In the genomic region with DNA sequence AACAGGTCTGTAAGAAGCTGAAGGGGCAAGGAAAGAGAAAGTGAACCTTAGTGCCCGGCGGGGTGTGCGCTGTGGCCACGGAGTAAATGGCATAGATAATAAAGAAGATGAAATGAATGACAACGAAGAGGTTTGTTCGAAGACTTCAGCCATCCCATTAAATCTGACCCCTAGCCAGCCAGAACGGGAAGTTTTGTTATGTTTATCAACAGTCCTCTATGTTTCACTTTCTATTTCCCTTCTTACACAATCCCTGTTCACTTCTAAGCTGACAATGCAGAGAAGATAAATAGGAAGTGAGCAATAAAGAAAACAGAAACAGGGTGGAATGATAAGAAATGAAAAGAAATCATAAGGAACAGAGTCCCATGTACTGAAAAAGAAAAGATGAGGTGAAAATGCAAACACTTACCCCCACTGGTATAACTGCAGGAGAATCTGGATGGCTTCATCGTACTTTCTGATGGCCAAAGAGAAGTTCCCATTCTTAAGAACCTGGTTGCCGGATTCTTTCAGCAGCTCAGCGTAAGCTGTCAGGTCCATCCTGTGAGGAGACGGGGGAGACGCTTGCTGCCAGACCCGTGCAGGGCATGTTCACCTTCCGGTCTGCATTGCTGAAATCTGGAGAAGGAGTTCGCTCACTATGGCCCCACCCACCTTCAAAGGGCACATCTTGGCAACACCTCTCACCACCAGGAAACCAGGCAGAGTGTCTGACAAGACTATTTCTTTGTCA, we compare ENCODE assay signal across 8 cellular contexts. TPM values are rescaled to one million over a fixed set of nuclear protein-coding genes. Genes with fewer than 3 reads are reported as not detected.
DNase-seq lines count a peak whose midpoint lies in the region; ATAC-seq, FAIRE-seq and TF ChIP-seq lines count a peak whose summit lies in the region.

No MANE protein-coding gene starts in this region.

- intact Hi-C loops in left colon (cut with DNase I, micrococcal nuclease), result no loop called here

- in situ Hi-C loops in brain microvascular endothelial cell (cut with HindIII; ENCODE audit: low pct_ligation_motif_present, low sequenced_read_pairs), result no loop called here

- peak; percentile 86 for FAIRE-seq in GM12892 (lab: Jason Lieb, UNC)

- peak overlapping the region; percentile 38 for H3K27ac ChIP-seq in brain microvascular endothelial cell

- H3K27me3 ChIP-seq in brain microvascular endothelial cell (replicated peaks), result no peaks in the 10 kb centered on the region

- DNase-seq in GM12892 (ENCODE audit: insufficient read length) (no peak), HS-5 (ENCODE audit: low read depth) (peak; percentile 19), UCSD-AML1 (lab: John Stamatoyannopoulos, UW; ENCODE audit: unreplicated experiment) (peak; percentile 53), brain microvascular endothelial cell (peak; percentile 52), left colon (peak; percentile 78 to 87), NCI-H2171 treated with DMSO at 0.1 percent for 48 hours (lab: John Stamatoyannopoulos, UW) (no peak)
- peak; percentile 9 for DNase-seq in stimulated activated CD8-positive, alpha-beta memory T cell treated with anti-CD3 and anti-CD28 coated beads, Interleukin-12 subunit alpha, Interleukin-12 subunit beta, amount 100 ng/mL, for 24 hours (ENCODE audit: extremely low read depth)

- no peaks in the 10 kb centered on the region for H3K36me3 ChIP-seq in brain microvascular endothelial cell (replicated peaks)

- TF ChIP-seq POLR2A in GM12892 (IDR thresholded peaks at IDR 0.05; ENCODE audit: low read depth, low read length), result no peak

- TF ChIP-seq CTCF in brain microvascular endothelial cell (IDR thresholded peaks at IDR 0.05; ENCODE audit: low read depth, low read length, missing control alignments), result no peak

- ATAC-seq in left colon (peak; percentile 88), HG03378 (IDR thresholded peaks at IDR 0.05; ENCODE audit: unreplicated experiment) (no peak)

- peak overlapping the region; percentile 46 for H3K4me3 ChIP-seq in brain microvascular endothelial cell (ENCODE audit: low read depth, low read length)

RNA-seq across cellular contexts. Expression of a gene that starts 36.8 kb away (rescaled TPM):
- polyA plus RNA-seq in GM12892 (2012; ENCODE audit: missing spikeins), result 5.7 TPM
- 100 to 1,000 TPM in 1 of 2 donors, 10 to 100 TPM in 1; 54.0 to 144 TPM for total RNA-seq in left colon

Comparison
In these comparisons a context has a peak if more than half of its experiments do, and no peak if none do; other contexts are left out.
1. DNase-seq: peak in HS-5 (single experiment), UCSD-AML1 (single experiment), brain microvascular endothelial cell (single experiment), left colon (2 of 2) and stimulated activated CD8-positive, alpha-beta memory T cell treated with anti-CD3 and anti-CD28 coated beads, Interleukin-12 subunit alpha, Interleukin-12 subunit beta, amount 100 ng/mL, for 24 hours (single experiment); none in GM12892 (single experiment) and NCI-H2171 treated with DMSO at 0.1 percent for 48 hours (single experiment).